ENCODE assay signal across 21 cellular contexts in genomic region chr18:40925071-40925541, GRCh38.
DNase-seq lines count a peak whose midpoint lies in the region; ATAC-seq, FAIRE-seq and TF ChIP-seq lines count a peak whose summit lies in the region.
"Had no signal": no experiment of that assay in that cellular context is flagged by ENCODE, and none has a peak within 500 bp of the region (broad histone marks: within the 10 kb centered on the region; RNA-seq: fewer than 3 reads in every experiment).

No MANE protein-coding gene starts in this region.

- H2AFZ ChIP-seq in keratinocyte (ENCODE audit: control insufficient read depth, low read length), result peak overlapping the region; percentile 10

- peaks cover 3% of the 10 kb centered on the region for H3K4me1 ChIP-seq in keratinocyte (ENCODE audit: control insufficient read depth, extremely low read depth, insufficient read depth, low read length)

- peaks cover 0 to 2% (median 0%) of the 10 kb centered on the region in 5 experiments for H3K9me3 Mint-ChIP-seq in brain
- peaks cover 2% of the 10 kb centered on the region for H3K9me3 Mint-ChIP-seq in activated CD8-positive, alpha-beta memory T cell treated with anti-CD3 and anti-CD28 coated beads, Interleukin-2, amount 10 ng/mL, durations not matched to agents 7 days and 5 days (ENCODE audit: low read depth)
- H3K9me3 Mint-ChIP-seq: H9 had no signal

- FAIRE-seq in keratinocyte (lab: Jason Lieb, UNC), result no peak
- FAIRE-seq: G401.6 had no signal

- H3K9me1 ChIP-seq in keratinocyte (ENCODE audit: control insufficient read depth, extremely low read depth, insufficient read depth, low read length), result no peaks in the 10 kb centered on the region

- no peaks in the 10 kb centered on the region for H3K27me3 ChIP-seq in keratinocyte (ENCODE audit: control insufficient read depth, extremely low read depth, insufficient read depth, low read length)

- H3K4me2 ChIP-seq in keratinocyte (ENCODE audit: control insufficient read depth, extremely low read depth, insufficient read depth, low read depth, low read length), result no peak overlapping the region

- H4K20me1 ChIP-seq in keratinocyte (ENCODE audit: control insufficient read depth, extremely low read depth, insufficient read depth, low read length), result no peaks in the 10 kb centered on the region

- no peaks in the 10 kb centered on the region for H3K36me3 ChIP-seq in keratinocyte (ENCODE audit: control insufficient read depth in 2 of 2, extremely low read depth in 1 of 2, insufficient read depth in 2 of 2, low read length in 2 of 2)

- CTCF ChIA-PET in activated CD8-positive, alpha-beta memory T cell treated with anti-CD3 and anti-CD28 coated beads, Interleukin-2, amount 10 ng/mL, durations not matched to agents 7 days and 5 days (lab: Charles Lee), result no interaction called here

- TF ChIP-seq CTCF in LNCaP clone FGC (IDR thresholded peaks at IDR 0.05; ENCODE audit: control insufficient read depth, extremely low read depth, insufficient read depth), result no peak
- TF ChIP-seq CTCF in brain (conservative IDR thresholded peaks at IDR 0.05), result no peak
- no peak for TF ChIP-seq CTCF in keratinocyte (optimal IDR thresholded peaks at IDR 0.05 in 1 of 3, IDR thresholded peaks at IDR 0.05 in 1 of 3, conservative IDR thresholded peaks at IDR 0.05 in 1 of 3; ENCODE audit: extremely low read depth in 1 of 3, insufficient read depth in 2 of 3, low read length in 3 of 3)

- peaks cover 37% of the 10 kb centered on the region for H3K4me1 Mint-ChIP-seq in brain
- no peaks in the 10 kb centered on the region for H3K4me1 Mint-ChIP-seq in activated CD8-positive, alpha-beta memory T cell treated with anti-CD3 and anti-CD28 coated beads, Interleukin-2, amount 10 ng/mL, durations not matched to agents 7 days and 5 days
- H3K4me1 Mint-ChIP-seq: H9 had no signal

- no peak overlapping the region for H3K27ac ChIP-seq in keratinocyte (ENCODE audit: control insufficient read depth, insufficient read depth, low read length)

- no peaks in the 10 kb centered on the region for H3K27me3 Mint-ChIP-seq in brain
- H3K27me3 Mint-ChIP-seq in activated CD8-positive, alpha-beta memory T cell treated with anti-CD3 and anti-CD28 coated beads, Interleukin-2, amount 10 ng/mL, durations not matched to agents 7 days and 5 days, result no peaks in the 10 kb centered on the region

- H3K27ac Mint-ChIP-seq in brain, result peak overlapping the region in 3 of 5 experiments; percentile 11 to 86 (median 31)
- no peak overlapping the region for H3K27ac Mint-ChIP-seq in activated CD8-positive, alpha-beta memory T cell treated with anti-CD3 and anti-CD28 coated beads, Interleukin-2, amount 10 ng/mL, durations not matched to agents 7 days and 5 days
- H3K27ac Mint-ChIP-seq: H9 had no signal

- peak; percentile 75 for DNase-seq in LNCaP clone FGC (ENCODE audit: low read depth)
- peak; percentile 71 for DNase-seq in NCI-H82 treated with DMSO at 0.1 percent for 48 hours (lab: John Stamatoyannopoulos, UW; ENCODE audit: unreplicated experiment)
- no peak for DNase-seq in keratinocyte (ENCODE audit: low read depth, low spot score)
- no peak for DNase-seq in sciatic nerve (ENCODE audit: low spot score)
- no peak for DNase-seq in activated CD8-positive, alpha-beta memory T cell treated with anti-CD3 and anti-CD28 coated beads, Interleukin-2, amount 10 ng/mL, durations not matched to agents 7 days and 5 days
- DNase-seq: ACHN, C1 segment of cervical spinal cord, DMS79 treated with DMSO at 0.1 percent for 48 hours, H9, Kasumi-1, MM.1S, NCI-H1092, NCI-H1436 treated with DMSO at 0.1 percent for 48 hours, NCI-H2029, NCI-H748 treated with DMSO at 0.1 percent for 48 hours, OCI-M1, Right ventricle myocardium superior had no signal

- H3K36me3 Mint-ChIP-seq in brain, result no peaks in the 10 kb centered on the region
- H3K36me3 Mint-ChIP-seq in activated CD8-positive, alpha-beta memory T cell treated with anti-CD3 and anti-CD28 coated beads, Interleukin-2, amount 10 ng/mL, durations not matched to agents 7 days and 5 days, result no peaks in the 10 kb centered on the region

- ATAC-seq in sciatic nerve (no peak), HG03521 (IDR thresholded peaks at IDR 0.05; ENCODE audit: unreplicated experiment) (no peak), GM21576 (IDR thresholded peaks at IDR 0.05; ENCODE audit: unreplicated experiment) (no peak)
- no peak for ATAC-seq in activated CD8-positive, alpha-beta memory T cell treated with anti-CD3 and anti-CD28 coated beads, Interleukin-2, amount 10 ng/mL, durations not matched to agents 7 days and 5 days

- intact Hi-C loops in sciatic nerve (cut with DNase I), result no loop called here

- H3K4me3 ChIP-seq in LNCaP clone FGC (ENCODE audit: low read depth, low read length) (no peak overlapping the region), keratinocyte (ENCODE audit: control insufficient read depth in 2 of 3, extremely low read depth in 1 of 3, insufficient read depth in 2 of 3, low read depth in 1 of 3, low read length in 3 of 3) (no peak overlapping the region)

- dilution Hi-C loops in keratinocyte (cut with MboI; ENCODE audit: extremely low pct_ligation_motif_present, low sequenced_read_pairs), result no loop called here

- H3K9ac ChIP-seq in keratinocyte (ENCODE audit: control insufficient read depth, extremely low read depth, insufficient read depth, low read length), result no peak overlapping the region

- H3K79me2 ChIP-seq in keratinocyte (ENCODE audit: control insufficient read depth, insufficient read depth, low read length), result no peaks in the 10 kb centered on the region

- no peak overlapping the region for H3K4me3 Mint-ChIP-seq in brain
- no peak overlapping the region for H3K4me3 Mint-ChIP-seq in activated CD8-positive, alpha-beta memory T cell treated with anti-CD3 and anti-CD28 coated beads, Interleukin-2, amount 10 ng/mL, durations not matched to agents 7 days and 5 days
- H3K4me3 Mint-ChIP-seq: H9 had no signal

- H3K9me3 ChIP-seq in keratinocyte (ENCODE audit: control insufficient read depth, low read depth, low read length), result no peaks in the 10 kb centered on the region

Comparison
In these comparisons a context has a peak if more than half of its experiments do, and no peak if none do; other contexts are left out.
1. DNase-seq: peak in LNCaP clone FGC (single experiment) and NCI-H82 treated with DMSO at 0.1 percent for 48 hours (single experiment); none in keratinocyte (single experiment), sciatic nerve (single experiment) and activated CD8-positive, alpha-beta memory T cell treated with anti-CD3 and anti-CD28 coated beads, Interleukin-2, amount 10 ng/mL, durations not matched to agents 7 days and 5 days (single experiment).